Comparison of ENCODE assay signal across 1 cellular context in the genomic region with DNA sequence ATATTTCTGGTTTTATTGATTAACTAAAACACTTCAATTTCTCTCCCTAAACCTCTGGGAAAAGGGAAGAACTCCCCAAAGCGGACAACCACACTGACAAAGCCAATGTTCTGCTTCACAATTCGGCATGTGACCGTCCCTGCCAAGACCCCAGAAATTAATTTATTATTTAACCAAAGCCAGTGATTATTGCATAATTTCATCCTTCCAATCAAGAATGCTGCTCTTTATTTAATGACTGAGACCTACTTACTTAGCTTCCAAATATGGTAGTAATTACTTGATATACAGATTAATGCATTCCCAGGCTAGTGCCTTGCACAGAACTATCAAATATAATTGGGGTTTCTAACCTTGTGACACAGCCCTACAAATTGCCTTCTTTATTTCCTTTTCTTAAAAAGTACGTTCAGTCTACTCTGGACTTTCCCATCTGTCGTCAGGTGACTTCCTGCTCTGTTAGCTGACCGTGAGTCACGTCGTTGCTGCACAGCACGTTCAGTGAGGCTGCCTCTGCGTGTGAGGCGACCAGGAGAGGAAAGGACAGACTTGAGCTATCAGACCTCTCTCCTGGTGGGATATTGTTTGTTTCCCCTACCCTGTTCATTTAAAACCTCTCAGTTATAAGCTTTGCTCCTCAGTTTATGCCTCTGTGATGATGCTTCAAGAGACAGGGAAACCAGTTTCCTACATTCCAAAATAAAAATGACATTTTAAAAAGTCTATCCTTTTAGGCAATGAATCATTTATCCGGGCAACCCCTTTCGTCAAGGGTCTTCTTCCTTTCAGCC.
TF ChIP-seq lines count a peak whose summit lies in the region.

No MANE protein-coding gene starts in this region.

TF ChIP-seq in K562, 482 proteins besides CTCF, POLR2A, EP300 and RAD21 (continued from another document and continues in another):
- TF ChIP-seq, protein P1, sequence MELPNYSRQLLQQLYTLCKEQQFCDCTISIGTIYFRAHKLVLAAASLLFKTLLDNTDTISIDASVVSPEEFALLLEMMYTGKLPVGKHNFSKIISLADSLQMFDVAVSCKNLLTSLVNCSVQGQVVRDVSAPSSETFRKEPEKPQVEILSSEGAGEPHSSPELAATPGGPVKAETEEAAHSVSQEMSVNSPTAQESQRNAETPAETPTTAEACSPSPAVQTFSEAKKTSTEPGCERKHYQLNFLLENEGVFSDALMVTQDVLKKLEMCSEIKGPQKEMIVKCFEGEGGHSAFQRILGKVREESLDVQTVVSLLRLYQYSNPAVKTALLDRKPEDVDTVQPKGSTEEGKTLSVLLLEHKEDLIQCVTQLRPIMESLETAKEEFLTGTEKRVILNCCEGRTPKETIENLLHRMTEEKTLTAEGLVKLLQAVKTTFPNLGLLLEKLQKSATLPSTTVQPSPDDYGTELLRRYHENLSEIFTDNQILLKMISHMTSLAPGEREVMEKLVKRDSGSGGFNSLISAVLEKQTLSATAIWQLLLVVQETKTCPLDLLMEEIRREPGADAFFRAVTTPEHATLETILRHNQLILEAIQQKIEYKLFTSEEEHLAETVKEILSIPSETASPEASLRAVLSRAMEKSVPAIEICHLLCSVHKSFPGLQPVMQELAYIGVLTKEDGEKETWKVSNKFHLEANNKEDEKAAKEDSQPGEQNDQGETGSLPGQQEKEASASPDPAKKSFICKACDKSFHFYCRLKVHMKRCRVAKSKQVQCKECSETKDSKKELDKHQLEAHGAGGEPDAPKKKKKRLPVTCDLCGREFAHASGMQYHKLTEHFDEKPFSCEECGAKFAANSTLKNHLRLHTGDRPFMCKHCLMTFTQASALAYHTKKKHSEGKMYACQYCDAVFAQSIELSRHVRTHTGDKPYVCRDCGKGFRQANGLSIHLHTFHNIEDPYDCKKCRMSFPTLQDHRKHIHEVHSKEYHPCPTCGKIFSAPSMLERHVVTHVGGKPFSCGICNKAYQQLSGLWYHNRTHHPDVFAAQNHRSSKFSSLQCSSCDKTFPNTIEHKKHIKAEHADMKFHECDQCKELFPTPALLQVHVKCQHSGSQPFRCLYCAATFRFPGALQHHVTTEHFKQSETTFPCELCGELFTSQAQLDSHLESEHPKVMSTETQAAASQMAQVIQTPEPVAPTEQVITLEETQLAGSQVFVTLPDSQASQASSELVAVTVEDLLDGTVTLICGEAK (IDR thresholded peaks at IDR 0.05), result no peak; the same call in 1 of the 2 replicates
- TF ChIP-seq, protein P1 (CRISPR knock-in tag; IDR thresholded peaks at IDR 0.05), result no peak
- no peak for TF ChIP-seq ZFP1 (CRISPR knock-in tag; IDR thresholded peaks at IDR 0.05)
- TF ChIP-seq ZNF586 (CRISPR knock-in tag; conservative IDR thresholded peaks at IDR 0.05), result no peak
- no peak for TF ChIP-seq SMC3 (conservative IDR thresholded peaks at IDR 0.05; ENCODE audit: insufficient read depth, low read depth, low read length)
- TF ChIP-seq GABPB1 (CRISPR knock-in tag; IDR thresholded peaks at IDR 0.05), result 0 out of 2 replicates have a peak, but pooled peaks have one; percentile 24
- TF ChIP-seq ZNF175 (CRISPR knock-in tag; IDR thresholded peaks at IDR 0.05; ENCODE audit: low read depth), result peak; percentile 77
- TF ChIP-seq ZNF507 (tag; conservative IDR thresholded peaks at IDR 0.05), result no peak
- TF ChIP-seq TAF7 (tag; IDR thresholded peaks at IDR 0.05), result no peak
- TF ChIP-seq, protein P2, sequence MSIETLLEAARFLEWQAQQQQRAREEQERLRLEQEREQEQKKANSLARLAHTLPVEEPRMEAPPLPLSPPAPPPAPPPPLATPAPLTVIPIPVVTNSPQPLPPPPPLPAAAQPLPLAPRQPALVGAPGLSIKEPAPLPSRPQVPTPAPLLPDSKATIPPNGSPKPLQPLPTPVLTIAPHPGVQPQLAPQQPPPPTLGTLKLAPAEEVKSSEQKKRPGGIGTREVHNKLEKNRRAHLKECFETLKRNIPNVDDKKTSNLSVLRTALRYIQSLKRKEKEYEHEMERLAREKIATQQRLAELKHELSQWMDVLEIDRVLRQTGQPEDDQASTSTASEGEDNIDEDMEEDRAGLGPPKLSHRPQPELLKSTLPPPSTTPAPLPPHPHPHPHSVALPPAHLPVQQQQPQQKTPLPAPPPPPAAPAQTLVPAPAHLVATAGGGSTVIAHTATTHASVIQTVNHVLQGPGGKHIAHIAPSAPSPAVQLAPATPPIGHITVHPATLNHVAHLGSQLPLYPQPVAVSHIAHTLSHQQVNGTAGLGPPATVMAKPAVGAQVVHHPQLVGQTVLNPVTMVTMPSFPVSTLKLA (conservative IDR thresholded peaks at IDR 0.05), result peak; percentile 25 to 52; a peak in 2 of 4 replicates
- TF ChIP-seq, protein P3, sequence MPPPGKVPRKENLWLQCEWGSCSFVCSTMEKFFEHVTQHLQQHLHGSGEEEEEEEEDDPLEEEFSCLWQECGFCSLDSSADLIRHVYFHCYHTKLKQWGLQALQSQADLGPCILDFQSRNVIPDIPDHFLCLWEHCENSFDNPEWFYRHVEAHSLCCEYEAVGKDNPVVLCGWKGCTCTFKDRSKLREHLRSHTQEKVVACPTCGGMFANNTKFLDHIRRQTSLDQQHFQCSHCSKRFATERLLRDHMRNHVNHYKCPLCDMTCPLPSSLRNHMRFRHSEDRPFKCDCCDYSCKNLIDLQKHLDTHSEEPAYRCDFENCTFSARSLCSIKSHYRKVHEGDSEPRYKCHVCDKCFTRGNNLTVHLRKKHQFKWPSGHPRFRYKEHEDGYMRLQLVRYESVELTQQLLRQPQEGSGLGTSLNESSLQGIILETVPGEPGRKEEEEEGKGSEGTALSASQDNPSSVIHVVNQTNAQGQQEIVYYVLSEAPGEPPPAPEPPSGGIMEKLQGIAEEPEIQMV (tag; conservative IDR thresholded peaks at IDR 0.05; ENCODE audit: low read depth), result 0 out of 2 replicates have a peak, but pooled peaks have one; percentile 29
- TF ChIP-seq FUS (optimal IDR thresholded peaks at IDR 0.05; ENCODE audit: low read depth, low read length), result no peak
- TF ChIP-seq ZNF75A (CRISPR knock-in tag; IDR thresholded peaks at IDR 0.05), result no peak
- TF ChIP-seq, protein P4, sequence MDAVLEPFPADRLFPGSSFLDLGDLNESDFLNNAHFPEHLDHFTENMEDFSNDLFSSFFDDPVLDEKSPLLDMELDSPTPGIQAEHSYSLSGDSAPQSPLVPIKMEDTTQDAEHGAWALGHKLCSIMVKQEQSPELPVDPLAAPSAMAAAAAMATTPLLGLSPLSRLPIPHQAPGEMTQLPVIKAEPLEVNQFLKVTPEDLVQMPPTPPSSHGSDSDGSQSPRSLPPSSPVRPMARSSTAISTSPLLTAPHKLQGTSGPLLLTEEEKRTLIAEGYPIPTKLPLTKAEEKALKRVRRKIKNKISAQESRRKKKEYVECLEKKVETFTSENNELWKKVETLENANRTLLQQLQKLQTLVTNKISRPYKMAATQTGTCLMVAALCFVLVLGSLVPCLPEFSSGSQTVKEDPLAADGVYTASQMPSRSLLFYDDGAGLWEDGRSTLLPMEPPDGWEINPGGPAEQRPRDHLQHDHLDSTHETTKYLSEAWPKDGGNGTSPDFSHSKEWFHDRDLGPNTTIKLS (IDR thresholded peaks at IDR 0.05; ENCODE audit: borderline replicate concordance, low read depth), result no peak
- TF ChIP-seq ZFX (CRISPR knock-in tag; IDR thresholded peaks at IDR 0.05), result no peak
- 0 out of 2 replicates have a peak, but pooled peaks have one; percentile 25 for TF ChIP-seq ZNF239 (CRISPR knock-in tag; IDR thresholded peaks at IDR 0.05)
- TF ChIP-seq CREBBP (IDR thresholded peaks at IDR 0.05; ENCODE audit: low read depth, low read length), result no peak
- peak; percentile 87 for TF ChIP-seq ZNF589 (CRISPR knock-in tag; IDR thresholded peaks at IDR 0.05; ENCODE audit: low read depth)
- TF ChIP-seq MEF2D (tag; conservative IDR thresholded peaks at IDR 0.05; ENCODE audit: low read depth), result no peak
- TF ChIP-seq SIRT6 (IDR thresholded peaks at IDR 0.05; ENCODE audit: low read depth, low read length), result no peak
- no peak for TF ChIP-seq SPI1 (IDR thresholded peaks at IDR 0.05; ENCODE audit: borderline replicate concordance, low read depth, low read length)
- TF ChIP-seq THRA (IDR thresholded peaks at IDR 0.05), result no peak
- TF ChIP-seq ZNF277 (CRISPR knock-in tag; IDR thresholded peaks at IDR 0.05; ENCODE audit: borderline replicate concordance), result no peak
- TF ChIP-seq ATF2 (CRISPR knock-in tag; IDR thresholded peaks at IDR 0.05), result no peak
- no peak for TF ChIP-seq PTRF (tag; IDR thresholded peaks at IDR 0.05)
- TF ChIP-seq MLX (CRISPR knock-in tag; conservative IDR thresholded peaks at IDR 0.05), result no peak
- no peak for TF ChIP-seq ZNF184 (CRISPR knock-in tag; IDR thresholded peaks at IDR 0.05)
- no peak for TF ChIP-seq ZNF384 (IDR thresholded peaks at IDR 0.05; ENCODE audit: low read depth, low read length)
- no peak for TF ChIP-seq ZNF165 (CRISPR knock-in tag; IDR thresholded peaks at IDR 0.05; ENCODE audit: borderline replicate concordance)
- TF ChIP-seq ZNF41 (CRISPR knock-in tag; conservative IDR thresholded peaks at IDR 0.05), result no peak
- peak; percentile 51; the same call in 1 of the 2 replicates for TF ChIP-seq HDAC2 (IDR thresholded peaks at IDR 0.05)
- TF ChIP-seq SRSF9 (IDR thresholded peaks at IDR 0.05; ENCODE audit: borderline replicate concordance, low read depth, low read length), result no peak
- TF ChIP-seq SFPQ (IDR thresholded peaks at IDR 0.05; ENCODE audit: low read depth, low read length), result no peak
